16 cellular contexts compared by ENCODE assay signal in the genomic region with DNA sequence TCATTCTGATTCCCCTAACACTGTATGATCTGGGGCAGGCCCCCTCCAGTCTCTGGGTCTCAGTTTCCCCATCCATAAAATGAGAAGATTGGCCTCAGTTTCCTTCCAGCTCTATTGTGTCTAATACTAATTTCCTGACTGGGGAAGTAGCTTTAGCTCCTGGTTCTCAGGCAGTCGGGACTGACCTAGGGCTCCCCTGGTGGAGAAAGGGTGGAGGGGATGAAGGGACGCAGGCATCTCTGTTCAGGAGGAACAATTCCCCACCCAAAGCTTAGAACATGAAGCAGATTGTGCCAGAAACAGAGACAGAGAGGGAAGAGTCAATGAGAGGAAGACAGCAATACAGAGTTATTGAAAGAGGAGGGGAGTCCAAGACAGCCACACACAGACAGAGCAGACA. TPM values are rescaled to one million over a fixed set of nuclear protein-coding genes. Genes with fewer than 3 reads are reported as not detected.
DNase-seq lines count a peak whose midpoint lies in the region; ATAC-seq and TF ChIP-seq lines count a peak whose summit lies in the region.
"Had no signal": no experiment of that assay in that cellular context is flagged by ENCODE, and none has a peak within 500 bp of the region (broad histone marks: within the 10 kb centered on the region; RNA-seq: fewer than 3 reads in every experiment).

No MANE protein-coding gene starts in this region.

- H3K4me1 Mint-ChIP-seq in chondrocyte (ENCODE audit: low read depth): peaks cover 16% of the 10 kb centered on the region

- ATAC-seq in HG02623 (IDR thresholded peaks at IDR 0.05; ENCODE audit: unreplicated experiment): no peak

- no peak for TF ChIP-seq POLR2A in NB4 (IDR thresholded peaks at IDR 0.05; ENCODE audit: extremely low read depth, insufficient read length)

- DNase-seq in DMS 273 (lab: John Stamatoyannopoulos, UW; ENCODE audit: unreplicated experiment) (peak; percentile 37), DMS 273 treated with DMSO at 0.1 percent for 48 hours (lab: John Stamatoyannopoulos, UW) (no peak), NB4 (ENCODE audit: low read depth) (peak; percentile 18), chondrocyte (ENCODE audit: low spot score) (peak; percentile 29), posterior vena cava (ENCODE audit: low spot score) (peak; percentile 23), NCI-H1930 (lab: John Stamatoyannopoulos, UW) (no peak), NCI-H128 (lab: John Stamatoyannopoulos, UW; ENCODE audit: unreplicated experiment) (no peak)
- DNase-seq: 8988T; activated CD4-positive, alpha-beta memory T cell treated with anti-CD3 and anti-CD28 coated beads, Interleukin-2, amount 10 ng/mL, durations not matched to agents 7 days and 5 days; activated naive CD8-positive, alpha-beta T cell treated with anti-CD3 and anti-CD28 coated beads, Interleukin-2, amount 10 ng/mL, durations not matched to agents 7 days and 5 days; GOT3; MV-4-11; NCI-H69; small intestine; T-helper 1 cell had no signal

- H3K27ac Mint-ChIP-seq in chondrocyte (ENCODE audit: unreplicated experiment): no peak overlapping the region
- H3K27ac Mint-ChIP-seq: activated CD4-positive, alpha-beta memory T cell treated with anti-CD3 and anti-CD28 coated beads, Interleukin-2, amount 10 ng/mL, durations not matched to agents 7 days and 5 days; activated naive CD8-positive, alpha-beta T cell treated with anti-CD3 and anti-CD28 coated beads, Interleukin-2, amount 10 ng/mL, durations not matched to agents 7 days and 5 days had no signal

- no peak overlapping the region for H3K4me3 ChIP-seq in NB4 (ENCODE audit: low read depth, low read length)

- H3K36me3 Mint-ChIP-seq in chondrocyte (ENCODE audit: low read depth): no peaks in the 10 kb centered on the region
- H3K36me3 Mint-ChIP-seq: activated naive CD8-positive, alpha-beta T cell treated with anti-CD3 and anti-CD28 coated beads, Interleukin-2, amount 10 ng/mL, durations not matched to agents 7 days and 5 days had no signal

- intact Hi-C loops in posterior vena cava (cut with DNase I): no loop called here

- H3K4me3 Mint-ChIP-seq in chondrocyte (ENCODE audit: unreplicated experiment): no peak overlapping the region
- H3K4me3 Mint-ChIP-seq: activated CD4-positive, alpha-beta memory T cell treated with anti-CD3 and anti-CD28 coated beads, Interleukin-2, amount 10 ng/mL, durations not matched to agents 7 days and 5 days; activated naive CD8-positive, alpha-beta T cell treated with anti-CD3 and anti-CD28 coated beads, Interleukin-2, amount 10 ng/mL, durations not matched to agents 7 days and 5 days had no signal

- H3K27me3 Mint-ChIP-seq in chondrocyte (ENCODE audit: low read depth): peaks cover 6% of the 10 kb centered on the region

- TF ChIP-seq CTCF in NB4 (IDR thresholded peaks at IDR 0.05; ENCODE audit: low read depth, low read length) (peak; percentile 45), chondrocyte (IDR thresholded peaks at IDR 0.05) (peak; percentile 49)

- peaks cover 11% of the 10 kb centered on the region for H3K9me3 Mint-ChIP-seq in chondrocyte (ENCODE audit: low read depth)

RNA-seq across cellular contexts. Expression of a gene that starts 14.2 kb away (rescaled TPM):
- total RNA-seq in chondrocyte (0.59 to 2.7 TPM (median 0.97 TPM) in 3 replicates), posterior vena cava (10 to 100 TPM; 20.8 to 30.2 TPM)

Comparison
In these comparisons a context has a peak if more than half of its experiments do, and no peak if none do; other contexts are left out.
1. DNase-seq: peak in DMS 273 (single experiment), NB4 (single experiment), chondrocyte (single experiment) and posterior vena cava (single experiment); none in DMS 273 treated with DMSO at 0.1 percent for 48 hours (single experiment), NCI-H1930 (0 of 2) and NCI-H128 (single experiment).